Comparison of ENCODE assay signal across 8 cellular contexts in genomic region chr17:67881083-67881482, GRCh38.
"Had no signal": no experiment of that assay in that cellular context is flagged by ENCODE, and none has a peak within 500 bp of the region (broad histone marks: within the 10 kb centered on the region; RNA-seq: fewer than 3 reads in every experiment).

No MANE protein-coding gene starts in this region.

- H3K9me3 Mint-ChIP-seq: GM23338, HFFc6 had no signal

- DNase-seq: H7, HFFc6, IMR-90 had no signal

- H2AFZ ChIP-seq: GM23338 had no signal

- H3K9me3 ChIP-seq: HAP-1 had no signal

- H3K27ac ChIP-seq: HL-60 had no signal

- FAIRE-seq: K562 had no signal

- H3K4me2 ChIP-seq: GM23338 had no signal

- H3K4me3 Mint-ChIP-seq: GM23338, HFFc6 had no signal

- ATAC-seq: GM23338, HCT116, K562 had no signal

- H3K27ac Mint-ChIP-seq: GM23338, HFFc6 had no signal

- H3K4me3 ChIP-seq: GM23338, HAP-1, K562 had no signal
